Comparison of ENCODE assay signal across 8 cellular contexts in genomic region chr4:69317669-69318298, GRCh38. TPM values are rescaled to one million over a fixed set of nuclear protein-coding genes. Genes with fewer than 3 reads are reported as not detected.
DNase-seq lines count a peak whose midpoint lies in the region; ATAC-seq and TF ChIP-seq lines count a peak whose summit lies in the region.
"Not testable (repeated sequence)": the region's sequence is repeated elsewhere in the genome, so short reads cannot be mapped to it uniquely, and the experiment has no call there.

No MANE protein-coding gene starts in this region.

- peak in 2 of 3 donors; percentile 11 to 24 for TF ChIP-seq CTCF in breast epithelium (IDR thresholded peaks at IDR 0.05)
- TF ChIP-seq CTCF in hepatocyte (IDR thresholded peaks at IDR 0.05; ENCODE audit: poor library complexity): peak; percentile 78

- H3K36me3 ChIP-seq in breast epithelium; hepatocyte (replicated peaks; ENCODE audit: insufficient read depth, low read depth): not testable (repeated sequence)

- intact Hi-C loops in breast epithelium (cut with DNase I; ENCODE audit: low total_unique reads): not testable (repeated sequence)

- not testable (repeated sequence) for H3K27me3 ChIP-seq in breast epithelium, hepatocyte

- H3K27ac ChIP-seq in breast epithelium, hepatocyte: not testable (repeated sequence)

- H3K4me1 ChIP-seq in breast epithelium; hepatocyte (ENCODE audit: insufficient read depth): not testable (repeated sequence)

- H4K20me1 ChIP-seq in hepatocyte (ENCODE audit: insufficient read depth, poor library complexity, severe bottlenecking): not testable (repeated sequence)

- H3K4me2 ChIP-seq in hepatocyte: not testable (repeated sequence)

- peak overlapping the region; percentile 18 for H2AFZ ChIP-seq in hepatocyte

- WGBS in hepatocyte (ENCODE audit: low lambda C conversion rate, missing lambda C conversion rate): 40% methylated on average over 3 of the region's 3 CpGs

- not testable (repeated sequence) for H3K9me2 ChIP-seq in hepatocyte (replicated peaks; ENCODE audit: insufficient read depth)

- H3K9me3 ChIP-seq in breast epithelium; hepatocyte (ENCODE audit: low read depth): not testable (repeated sequence)

- DNase-seq in Ammon's horn (ENCODE audit: low spot score) (peak; percentile 21), NCI-H1417 (lab: John Stamatoyannopoulos, UW) (peak; percentile 24 to 73 (median 46)), hepatocyte (ENCODE audit: low spot score) (peak; percentile 53), pons (ENCODE audit: low spot score) (peak; percentile 21)
- not testable (repeated sequence) for DNase-seq in breast epithelium (ENCODE audit: low spot score in 2 of 2)

- not testable (repeated sequence) for TF ChIP-seq POLR2A in breast epithelium (IDR thresholded peaks at IDR 0.05)

- not testable (repeated sequence) for H3K79me2 ChIP-seq in hepatocyte

- ATAC-seq in GM18517 (IDR thresholded peaks at IDR 0.05; ENCODE audit: unreplicated experiment): peak; percentile 76
- ATAC-seq in HG02885 (IDR thresholded peaks at IDR 0.05; ENCODE audit: poor library complexity, unreplicated experiment): peak; percentile 84
- peak; percentile 66; the same call in 2 of the 3 replicates for ATAC-seq in SK-N-SH treated with all-trans-retinoic acid at 6 μM for 48 hours

- H3K4me3 ChIP-seq in breast epithelium, hepatocyte: not testable (repeated sequence)

RNA-seq across cellular contexts. Expression of gene UGT2B28, which starts 37.5 kb away (rescaled TPM):
- total RNA-seq in breast epithelium (1 to 10 TPM in 2 of 3 donors, not detected in 1; 1.9 to 2.0 TPM), hepatocyte (0.73 and 1.0 TPM in 2 replicates)
- polyA plus RNA-seq in hepatocyte: 0.62 TPM in 1 of 2 replicates, not detected in the other
